ENCODE assay signal across 14 cellular contexts in the genomic region with DNA sequence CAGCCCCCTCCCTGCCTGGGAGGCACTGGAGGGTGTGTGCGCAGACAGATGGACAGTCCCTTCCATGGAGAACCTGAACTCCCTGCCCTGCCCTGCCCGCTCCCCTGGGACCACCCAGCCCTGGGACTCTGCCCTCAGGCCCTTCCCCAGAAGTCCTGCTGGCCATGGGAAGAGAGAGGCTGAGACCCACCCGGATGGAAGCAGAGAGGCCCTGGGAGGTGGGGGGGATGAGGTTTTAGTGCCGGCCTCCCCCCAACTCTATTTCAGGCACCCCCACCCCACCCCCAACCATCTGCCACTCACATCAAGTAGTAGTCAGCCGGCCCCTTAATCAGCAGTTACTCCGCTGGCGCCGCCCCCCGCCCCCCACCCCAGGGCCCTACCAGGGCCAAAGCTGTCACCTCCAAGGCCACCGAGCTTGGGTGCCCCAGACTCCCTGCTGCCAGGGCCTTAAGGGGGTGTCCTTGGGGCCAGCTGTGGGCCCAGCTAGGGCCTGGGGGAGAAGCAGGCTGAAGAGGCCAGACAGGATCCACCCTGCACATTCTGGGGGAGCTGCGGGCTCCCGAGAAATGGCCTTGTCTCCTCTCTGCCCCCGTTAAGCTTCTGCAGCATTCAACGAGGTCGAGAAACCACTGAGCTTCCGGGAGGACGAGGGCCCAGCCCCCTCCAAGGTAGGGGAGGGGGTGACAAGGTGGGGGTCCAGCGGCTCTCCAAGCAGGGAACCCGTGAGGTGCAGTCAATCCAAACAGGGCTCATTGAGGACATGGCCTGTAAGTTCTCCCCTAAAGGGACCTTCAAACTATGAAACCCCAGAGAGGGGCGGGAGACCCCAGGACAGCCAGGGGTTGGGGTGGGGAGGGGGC. TPM values are rescaled to one million over a fixed set of nuclear protein-coding genes. Genes with fewer than 3 reads are reported as not detected.
DNase-seq lines count a peak whose midpoint lies in the region; ATAC-seq and TF ChIP-seq lines count a peak whose summit lies in the region.
"Had no signal": no experiment of that assay in that cellular context is flagged by ENCODE, and none has a peak within 500 bp of the region (broad histone marks: within the 10 kb centered on the region; RNA-seq: fewer than 3 reads in every experiment).

No MANE protein-coding gene starts in this region.

- intact Hi-C loops in left ventricle myocardium inferior (cut with micrococcal nuclease), result no loop called here
- intact Hi-C loops in adrenal gland (cut with DNase I), result no loop called here

- TF ChIP-seq POLR2A in adrenal gland (IDR thresholded peaks at IDR 0.05), result no peak

- H3K4me1 ChIP-seq in HEK293 (ENCODE audit: control insufficient read depth, insufficient read depth, low read length) (no peaks in the 10 kb centered on the region), left ventricle myocardium inferior (peaks cover 79% of the 10 kb centered on the region), skeletal muscle tissue (ENCODE audit: control insufficient read depth in 3 of 3, insufficient read depth in 3 of 3, low read length in 3 of 3) (peaks cover 26 to 70% (median 62%) of the 10 kb centered on the region in 3 donors), adrenal gland (replicated peaks in 1 of 2) (peaks cover 19 to 24% of the 10 kb centered on the region in 2 donors)

- no peaks in the 10 kb centered on the region for H3K36me3 ChIP-seq in HEK293 (ENCODE audit: control insufficient read depth in 2 of 2, insufficient read depth in 1 of 2, low read length in 2 of 2)
- peaks cover 15% of the 10 kb centered on the region for H3K36me3 ChIP-seq in WERI-Rb-1
- H3K36me3 ChIP-seq in left ventricle myocardium inferior, result no peaks in the 10 kb centered on the region
- peaks cover 0 to 12% (median 0%) of the 10 kb centered on the region in 3 donors for H3K36me3 ChIP-seq in skeletal muscle tissue (ENCODE audit: control insufficient read depth in 3 of 3, insufficient read depth in 3 of 3, low read length in 3 of 3)
- H3K36me3 ChIP-seq in adrenal gland (replicated peaks in 1 of 2), result no peaks in the 10 kb centered on the region
- H3K36me3 ChIP-seq: ovary had no signal

- 33 to 70% (median 37%) methylated on average over 3 to 20 of the region's 20 CpGs for WGBS in adrenal gland, 4 donors

- no peak overlapping the region for H3K4me3 ChIP-seq in HEK293 (ENCODE audit: low read depth, low read length)
- peak overlapping the region; percentile 47 for H3K4me3 ChIP-seq in WERI-Rb-1 (ENCODE audit: low read depth, low read length)
- peak overlapping the region; percentile 74 for H3K4me3 ChIP-seq in left ventricle myocardium inferior
- H3K4me3 ChIP-seq in skeletal muscle tissue (ENCODE audit: low read length in 3 of 3), result peak overlapping the region; percentile 82 to 92 (median 89)
- H3K4me3 ChIP-seq in adrenal gland, result no peak overlapping the region
- H3K4me3 ChIP-seq: ovary had no signal

- POLR2A ChIA-PET in HEK293 (lab: Yijun Ruan, JAX), result no interaction called here

- DNase-seq in WERI-Rb-1 (peak; percentile 79), left ventricle myocardium inferior (no peak), adrenal gland (no peak), NCI-H1694 treated with DMSO at 0.1 percent for 48 hours (lab: John Stamatoyannopoulos, UW) (no peak)
- DNase-seq: activated CD4-positive, alpha-beta T cell treated with anti-CD3 and anti-CD28 coated beads, Interleukin-2, amount 10 ng/mL, durations not matched to agents 7 days and 5 days; DMS153; HFFc6; Karpas-422 had no signal

- H3K27me3 ChIP-seq in WERI-Rb-1 (ENCODE audit: insufficient read depth, low read depth, severe bottlenecking) (no peaks in the 10 kb centered on the region), left ventricle myocardium inferior (ENCODE audit: low read depth) (no peaks in the 10 kb centered on the region), skeletal muscle tissue (ENCODE audit: control insufficient read depth in 3 of 3, insufficient read depth in 3 of 3, low read length in 3 of 3) (no peaks in the 10 kb centered on the region), adrenal gland (no peaks in the 10 kb centered on the region)
- H3K27me3 ChIP-seq: ovary had no signal

- TF ChIP-seq CTCF in HEK293 (tag by site-specific recombination; IDR thresholded peaks at IDR 0.05), result no peak
- TF ChIP-seq CTCF in WERI-Rb-1 (IDR thresholded peaks at IDR 0.05; ENCODE audit: low read depth, low read length), result no peak
- TF ChIP-seq CTCF in left ventricle myocardium inferior (IDR thresholded peaks at IDR 0.05; ENCODE audit: borderline replicate concordance), result no peak
- TF ChIP-seq CTCF in adrenal gland (IDR thresholded peaks at IDR 0.05), result no peak

- ATAC-seq in GM21737 (IDR thresholded peaks at IDR 0.05; ENCODE audit: unreplicated experiment), result no peak
- no peak for ATAC-seq in HG03520 (IDR thresholded peaks at IDR 0.05; ENCODE audit: unreplicated experiment)

- CTCF ChIA-PET in HEK293 (lab: Yijun Ruan, JAX), result no interaction called here

- H3K27ac ChIP-seq in HEK293 (ENCODE audit: extremely low read depth, low read depth, low read length) (no peak overlapping the region), WERI-Rb-1 (peak overlapping the region; percentile 92), left ventricle myocardium inferior (replicated peaks) (peak overlapping the region; percentile 95), skeletal muscle tissue (ENCODE audit: low read depth, low read length) (peak overlapping the region; percentile 100), adrenal gland (no peak overlapping the region)

- H3K9me3 ChIP-seq in HEK293 (ENCODE audit: control insufficient read depth, insufficient read depth, low read depth, low read length) (no peaks in the 10 kb centered on the region), WERI-Rb-1 (ENCODE audit: severe bottlenecking) (no peaks in the 10 kb centered on the region), left ventricle myocardium inferior (replicated peaks) (no peaks in the 10 kb centered on the region), skeletal muscle tissue (ENCODE audit: control insufficient read depth in 3 of 3, low read length in 3 of 3) (no peaks in the 10 kb centered on the region), adrenal gland (replicated peaks in 1 of 3) (no peaks in the 10 kb centered on the region)
- H3K9me3 ChIP-seq: ovary had no signal

- H3K9ac ChIP-seq in skeletal muscle tissue (ENCODE audit: low read depth in 1 of 3, low read length in 3 of 3), result peak overlapping the region; percentile 94 to 99 (median 99)

TF ChIP-seq in HEK293, 187 proteins besides CTCF, POLR2A, EP300 and RAD21:
- TF ChIP-seq, protein P1, sequence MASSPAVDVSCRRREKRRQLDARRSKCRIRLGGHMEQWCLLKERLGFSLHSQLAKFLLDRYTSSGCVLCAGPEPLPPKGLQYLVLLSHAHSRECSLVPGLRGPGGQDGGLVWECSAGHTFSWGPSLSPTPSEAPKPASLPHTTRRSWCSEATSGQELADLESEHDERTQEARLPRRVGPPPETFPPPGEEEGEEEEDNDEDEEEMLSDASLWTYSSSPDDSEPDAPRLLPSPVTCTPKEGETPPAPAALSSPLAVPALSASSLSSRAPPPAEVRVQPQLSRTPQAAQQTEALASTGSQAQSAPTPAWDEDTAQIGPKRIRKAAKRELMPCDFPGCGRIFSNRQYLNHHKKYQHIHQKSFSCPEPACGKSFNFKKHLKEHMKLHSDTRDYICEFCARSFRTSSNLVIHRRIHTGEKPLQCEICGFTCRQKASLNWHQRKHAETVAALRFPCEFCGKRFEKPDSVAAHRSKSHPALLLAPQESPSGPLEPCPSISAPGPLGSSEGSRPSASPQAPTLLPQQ (tag by site-specific recombination; IDR thresholded peaks at IDR 0.05), result 0 out of 2 replicates have a peak, but pooled peaks have one; percentile 34
- TF ChIP-seq, protein P2, sequence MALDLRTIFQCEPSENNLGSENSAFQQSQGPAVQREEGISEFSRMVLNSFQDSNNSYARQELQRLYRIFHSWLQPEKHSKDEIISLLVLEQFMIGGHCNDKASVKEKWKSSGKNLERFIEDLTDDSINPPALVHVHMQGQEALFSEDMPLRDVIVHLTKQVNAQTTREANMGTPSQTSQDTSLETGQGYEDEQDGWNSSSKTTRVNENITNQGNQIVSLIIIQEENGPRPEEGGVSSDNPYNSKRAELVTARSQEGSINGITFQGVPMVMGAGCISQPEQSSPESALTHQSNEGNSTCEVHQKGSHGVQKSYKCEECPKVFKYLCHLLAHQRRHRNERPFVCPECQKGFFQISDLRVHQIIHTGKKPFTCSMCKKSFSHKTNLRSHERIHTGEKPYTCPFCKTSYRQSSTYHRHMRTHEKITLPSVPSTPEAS (tag by site-specific recombination; IDR thresholded peaks at IDR 0.05), result no peak
- peak; percentile 89 for TF ChIP-seq KLF1 (tag by site-specific recombination; IDR thresholded peaks at IDR 0.05)
- TF ChIP-seq, protein P3, sequence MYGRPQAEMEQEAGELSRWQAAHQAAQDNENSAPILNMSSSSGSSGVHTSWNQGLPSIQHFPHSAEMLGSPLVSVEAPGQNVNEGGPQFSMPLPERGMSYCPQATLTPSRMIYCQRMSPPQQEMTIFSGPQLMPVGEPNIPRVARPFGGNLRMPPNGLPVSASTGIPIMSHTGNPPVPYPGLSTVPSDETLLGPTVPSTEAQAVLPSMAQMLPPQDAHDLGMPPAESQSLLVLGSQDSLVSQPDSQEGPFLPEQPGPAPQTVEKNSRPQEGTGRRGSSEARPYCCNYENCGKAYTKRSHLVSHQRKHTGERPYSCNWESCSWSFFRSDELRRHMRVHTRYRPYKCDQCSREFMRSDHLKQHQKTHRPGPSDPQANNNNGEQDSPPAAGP (tag by site-specific recombination; IDR thresholded peaks at IDR 0.05), result peak; percentile 92

RNA-seq across cellular contexts. Expression of a gene that starts 17.4 kb away (rescaled TPM):
- total RNA-seq in left ventricle myocardium inferior (458 TPM), skeletal muscle tissue (48.5 TPM), adrenal gland (1 to 10 TPM in 3 of 8 donors, under 1 TPM in 1, not detected in 4; 0.36 to 3.8 (median 1.8) TPM)
- 1 to 10 TPM; 1.3 to 2.3 (median 1.8) TPM for polyA plus RNA-seq in adrenal gland
- total RNA-seq: activated CD4-positive, alpha-beta T cell treated with anti-CD3 and anti-CD28 coated beads, Interleukin-2, amount 10 ng/mL, durations not matched to agents 7 days and 5 days; glomerular endothelial cell; HFFc6 had no signal

RNA-seq across cellular contexts. Expression of a gene that starts 20.7 kb away (rescaled TPM):
- 74.6 TPM for total RNA-seq in left ventricle myocardium inferior
- 63.7 TPM for total RNA-seq in skeletal muscle tissue
- total RNA-seq in adrenal gland, result 10 to 100 TPM; 27.2 to 83.2 (median 43.3) TPM
- polyA plus RNA-seq in adrenal gland, result 10 to 100 TPM; 17.6 to 79.0 (median 44.0) TPM

RNA-seq across cellular contexts. Expression of a gene that starts 35.0 kb away (rescaled TPM):
- total RNA-seq in left ventricle myocardium inferior (2,303 TPM), skeletal muscle tissue (4,276 TPM), adrenal gland (1,000 to 10,000 TPM; 1,603 to 3,482 (median 2,345) TPM)
- polyA plus RNA-seq in adrenal gland, result 1,000 to 10,000 TPM in 2 of 3 donors, 100 to 1,000 TPM in 1; 752 to 2,793 (median 1,120) TPM

RNA-seq across cellular contexts. Expression of a gene that starts 57.3 kb away (rescaled TPM):
- total RNA-seq in left ventricle myocardium inferior (15.4 TPM), skeletal muscle tissue (19.3 TPM), adrenal gland (10 to 100 TPM; 16.6 to 40.7 (median 28.6) TPM)
- 10 to 100 TPM; 13.7 to 22.3 (median 21.2) TPM for polyA plus RNA-seq in adrenal gland

Comparison
In these comparisons a context has a peak if more than half of its experiments do, and no peak if none do; other contexts are left out.
1. H3K27ac ChIP-seq: peak in WERI-Rb-1 (single experiment), left ventricle myocardium inferior (single experiment) and skeletal muscle tissue (single experiment); none in HEK293 (single experiment) and adrenal gland (0 of 5).
2. H3K4me3 ChIP-seq: peak in WERI-Rb-1 (single experiment), left ventricle myocardium inferior (single experiment) and skeletal muscle tissue (3 of 3); none in HEK293 (single experiment) and adrenal gland (0 of 4).
3. RNA of a gene that starts 17.4 kb away (total RNA-seq): 458 TPM in left ventricle myocardium inferior (single experiment) and 48.5 TPM in skeletal muscle tissue (single experiment); 0.36 to 3.8 TPM in adrenal gland; every median in the first group is over 10 times any median in the second.